10 cellular contexts compared by ENCODE assay signal in genomic region chr12:109130755-109131521, GRCh38. TPM values are rescaled to one million over a fixed set of nuclear protein-coding genes. Genes with fewer than 3 reads are reported as not detected.
DNase-seq lines count a peak whose midpoint lies in the region; ATAC-seq and TF ChIP-seq lines count a peak whose summit lies in the region.
"Had no signal": no experiment of that assay in that cellular context is flagged by ENCODE, and none has a peak within 500 bp of the region (broad histone marks: within the 10 kb centered on the region; RNA-seq: fewer than 3 reads in every experiment).

No MANE protein-coding gene starts in this region.

- H3K27ac ChIP-seq in SK-N-SH (ENCODE audit: low read depth in 2 of 2, low read length in 1 of 2): no peak overlapping the region
- H3K27ac ChIP-seq in right atrium auricular region: peak overlapping the region; percentile 82 to 88
- H3K27ac ChIP-seq in gastrocnemius medialis: peak overlapping the region; percentile 93 to 99 (median 97)

- peak; percentile 54 for DNase-seq in LHCN-M2 (ENCODE audit: low read depth)
- DNase-seq in SK-N-SH: peak; percentile 27
- DNase-seq in right atrium auricular region (ENCODE audit: low spot score): peak; percentile 77
- peak; percentile 94 to 97 for DNase-seq in gastrocnemius medialis
- DNase-seq in HUDEP-2 (lab: John Stamatoyannopoulos, UW; ENCODE audit: unreplicated experiment in 76 of 76): no peak
- no peak for DNase-seq in GM19238 (ENCODE audit: insufficient read length, low spot score)
- no peak for DNase-seq in amniotic stem cell (lab: John Stamatoyannopoulos, UW)
- DNase-seq: EL, NCI-H748 treated with DMSO at 0.1 percent for 48 hours had no signal

- no peak for TF ChIP-seq POLR2A in gastrocnemius medialis (IDR thresholded peaks at IDR 0.05)

- ATAC-seq in gastrocnemius medialis: peak; percentile 47 to 59
- no peak for ATAC-seq in GM21515 (IDR thresholded peaks at IDR 0.05; ENCODE audit: unreplicated experiment)

- intact Hi-C loops in gastrocnemius medialis (cut with DNase I; ENCODE audit: low total_unique reads): loop anchor here (1.0 kb wide), 1 partner anchor 15 kb away; the partner anchor contains the start of gene ACACB

- CTCF ChIA-PET in SK-N-SH (lab: Yijun Ruan, JAX): interaction anchor here (1.1 to 2.5 kb wide), 4 partner anchors 8 to 263 kb away, joined by 3 to 8 read pairs (median 3); no protein-coding TSS in a partner anchor

- TF ChIP-seq CTCF in SK-N-SH (IDR thresholded peaks at IDR 0.05) (no peak), right atrium auricular region (IDR thresholded peaks at IDR 0.05) (no peak), gastrocnemius medialis (IDR thresholded peaks at IDR 0.05 in 4 of 5, conservative IDR thresholded peaks at IDR 0.05 in 1 of 5) (no peak)

- H3K27me3 ChIP-seq in SK-N-SH (ENCODE audit: insufficient read depth) (no peaks in the 10 kb centered on the region), right atrium auricular region (no peaks in the 10 kb centered on the region), gastrocnemius medialis (no peaks in the 10 kb centered on the region)

- H3K4me2 ChIP-seq in SK-N-SH: no peak overlapping the region

- H3K36me3 ChIP-seq in SK-N-SH (replicated peaks in 1 of 2; ENCODE audit: control insufficient read depth in 1 of 2, insufficient read depth in 2 of 2, low read length in 1 of 2) (no peaks in the 10 kb centered on the region), right atrium auricular region (no peaks in the 10 kb centered on the region), gastrocnemius medialis (peaks cover 0 to 8% of the 10 kb centered on the region in 2 donors)

- in situ Hi-C loops in gastrocnemius medialis (cut with MboI; ENCODE audit: low sequenced_read_pairs in 4 of 4): no loop called here

- no peak for TF ChIP-seq EP300 in SK-N-SH (IDR thresholded peaks at IDR 0.05; ENCODE audit: borderline replicate concordance in 1 of 2, low read depth in 1 of 2, low read length in 1 of 2)

- H3K9me2 ChIP-seq in SK-N-SH: no peaks in the 10 kb centered on the region

- no peaks in the 10 kb centered on the region for H3F3A ChIP-seq in SK-N-SH (replicated peaks; ENCODE audit: insufficient read depth)

- no peak overlapping the region for H2AFZ ChIP-seq in SK-N-SH (ENCODE audit: low read depth)

- H3K4me1 ChIP-seq in SK-N-SH (ENCODE audit: control insufficient read depth in 1 of 2, insufficient read depth in 2 of 2, low read depth in 1 of 2, low read length in 1 of 2): peaks cover 0 to 7% of the 10 kb centered on the region in 2 experiments; a peak in 1 of 4 replicates
- peaks cover 0 to 58% of the 10 kb centered on the region in 2 donors for H3K4me1 ChIP-seq in right atrium auricular region
- H3K4me1 ChIP-seq in gastrocnemius medialis: peaks cover 54 to 80% of the 10 kb centered on the region in 2 donors

- WGBS in SK-N-SH (ENCODE audit: low lambda C conversion rate): 67% methylated on average over 10 of the region's 13 CpGs

- H3K4me3 ChIP-seq in SK-N-SH (ENCODE audit: low read depth in 2 of 2, low read length in 1 of 2) (no peak overlapping the region), right atrium auricular region (peak overlapping the region in 1 of 2 donors; percentile 18), gastrocnemius medialis (peak overlapping the region; percentile 50 to 71 (median 62))

- POLR2A ChIA-PET in SK-N-SH (lab: Yijun Ruan, JAX): no interaction called here

- no peaks in the 10 kb centered on the region for H3K9me3 ChIP-seq in SK-N-SH
- H3K9me3 ChIP-seq in right atrium auricular region: no peaks in the 10 kb centered on the region
- H3K9me3 ChIP-seq in gastrocnemius medialis: no peaks in the 10 kb centered on the region

- TF ChIP-seq RAD21 in SK-N-SH (IDR thresholded peaks at IDR 0.05; ENCODE audit: low read length): no peak

- H3K9ac ChIP-seq in SK-N-SH: no peak overlapping the region

- H4K20me1 ChIP-seq in SK-N-SH (ENCODE audit: insufficient read depth): no peaks in the 10 kb centered on the region

- H3K79me2 ChIP-seq in SK-N-SH (ENCODE audit: insufficient read depth): no peaks in the 10 kb centered on the region

TF ChIP-seq in SK-N-SH, 30 proteins besides CTCF, POLR2A, EP300 and RAD21:
- TF ChIP-seq MXI1 (IDR thresholded peaks at IDR 0.05; ENCODE audit: low read depth, low read length): no peak
- no peak for TF ChIP-seq JUND (IDR thresholded peaks at IDR 0.05)
- TF ChIP-seq RFX5 (IDR thresholded peaks at IDR 0.05; ENCODE audit: low read length): no peak
- no peak for TF ChIP-seq GABPA (IDR thresholded peaks at IDR 0.05; ENCODE audit: low read depth)
- TF ChIP-seq POLR2AphosphoS5 (IDR thresholded peaks at IDR 0.05; ENCODE audit: low read depth, low read length): no peak
- TF ChIP-seq ELF1 (IDR thresholded peaks at IDR 0.05): no peak
- TF ChIP-seq EZH2phosphoT487 (IDR thresholded peaks at IDR 0.05; ENCODE audit: borderline replicate concordance, low read depth): no peak
- TF ChIP-seq TEAD4 (IDR thresholded peaks at IDR 0.05; ENCODE audit: borderline replicate concordance, insufficient read depth): no peak
TF ChIP-seq in SK-N-SH: peak in this region for 0.

RNA-seq across cellular contexts. Expression of gene ACACB, which starts 14.6 kb away (rescaled TPM):
- 2.2 and 2.3 TPM in 2 replicates for total RNA-seq in LHCN-M2 (2014; rRNA removed)
- polyA plus RNA-seq in LHCN-M2 (2012): 2.2 TPM
- polyA plus RNA-seq in SK-N-SH (2012; rRNA removed): 4.5 and 6.1 TPM in 2 replicates
- 1.7 and 2.7 TPM in 2 replicates for polyA plus RNA-seq in SK-N-SH (2012; cell fraction: cytosol; rRNA removed)
- polyA plus RNA-seq in SK-N-SH (2012; cell fraction: nucleus; rRNA removed): 14.3 and 15.2 TPM in 2 replicates
- 100 to 1,000 TPM in 1 of 2 donors, 10 to 100 TPM in 1; 76.8 to 104 TPM for total RNA-seq in right atrium auricular region
- 1,000 to 10,000 TPM in 1 of 4 donors, 100 to 1,000 TPM in 3; 595 to 1,103 (median 698) TPM for total RNA-seq in gastrocnemius medialis

RNA-seq across cellular contexts. Expression of gene UNG, which starts 33.5 kb away (rescaled TPM):
- total RNA-seq in LHCN-M2 (2014; rRNA removed) (76.5 and 87.1 TPM in 2 replicates), right atrium auricular region (10 to 100 TPM; 10.2 to 12.1 TPM), gastrocnemius medialis (10 to 100 TPM; 38.7 to 45.3 (median 42.3) TPM)
- 26.7 TPM for polyA plus RNA-seq in LHCN-M2 (2012)
- 28.9 and 33.2 TPM in 2 replicates for polyA plus RNA-seq in SK-N-SH (2012; rRNA removed)
- polyA plus RNA-seq in SK-N-SH (2012; cell fraction: cytosol; rRNA removed): 36.3 and 41.1 TPM in 2 replicates
- 22.3 and 23.3 TPM in 2 replicates for polyA plus RNA-seq in SK-N-SH (2012; cell fraction: nucleus; rRNA removed)

RNA-seq across cellular contexts. Expression of gene ALKBH2, which starts 37.7 kb away (rescaled TPM):
- total RNA-seq in LHCN-M2 (2014; rRNA removed) (7.5 and 14.8 TPM in 2 replicates), right atrium auricular region (1 to 10 TPM; 3.9 to 8.5 TPM), gastrocnemius medialis (10 to 100 TPM in 3 of 4 donors, 1 to 10 TPM in 1; 8.7 to 22.5 (median 18.2) TPM)
- polyA plus RNA-seq in LHCN-M2 (2012): 14.7 TPM
- 47.3 and 53.7 TPM in 2 replicates for polyA plus RNA-seq in SK-N-SH (2012; rRNA removed)
- polyA plus RNA-seq in SK-N-SH (2012; cell fraction: cytosol; rRNA removed): 39.1 and 39.3 TPM in 2 replicates
- 88.6 and 122 TPM in 2 replicates for polyA plus RNA-seq in SK-N-SH (2012; cell fraction: nucleus; rRNA removed)

Comparison
In these comparisons a context has a peak if more than half of its experiments do, and no peak if none do; other contexts are left out.
1. DNase-seq: peak in LHCN-M2 (single experiment), SK-N-SH (single experiment), right atrium auricular region (single experiment) and gastrocnemius medialis (2 of 2); none in HUDEP-2 (0 of 76), GM19238 (single experiment) and amniotic stem cell (single experiment).
2. H3K27ac ChIP-seq: peak in right atrium auricular region (2 of 2) and gastrocnemius medialis (4 of 4); none in SK-N-SH (0 of 2).
3. H3K4me3 ChIP-seq: peak in gastrocnemius medialis (4 of 4); none in SK-N-SH (0 of 2).
4. RNA of gene ACACB, which starts 14.6 kb away (total RNA-seq): 595 to 1,103 TPM in gastrocnemius medialis and 76.8 to 104 TPM in right atrium auricular region; 2.2 to 2.3 TPM in LHCN-M2; every median in the first group is over 10 times any median in the second.